In the genomic region with DNA sequence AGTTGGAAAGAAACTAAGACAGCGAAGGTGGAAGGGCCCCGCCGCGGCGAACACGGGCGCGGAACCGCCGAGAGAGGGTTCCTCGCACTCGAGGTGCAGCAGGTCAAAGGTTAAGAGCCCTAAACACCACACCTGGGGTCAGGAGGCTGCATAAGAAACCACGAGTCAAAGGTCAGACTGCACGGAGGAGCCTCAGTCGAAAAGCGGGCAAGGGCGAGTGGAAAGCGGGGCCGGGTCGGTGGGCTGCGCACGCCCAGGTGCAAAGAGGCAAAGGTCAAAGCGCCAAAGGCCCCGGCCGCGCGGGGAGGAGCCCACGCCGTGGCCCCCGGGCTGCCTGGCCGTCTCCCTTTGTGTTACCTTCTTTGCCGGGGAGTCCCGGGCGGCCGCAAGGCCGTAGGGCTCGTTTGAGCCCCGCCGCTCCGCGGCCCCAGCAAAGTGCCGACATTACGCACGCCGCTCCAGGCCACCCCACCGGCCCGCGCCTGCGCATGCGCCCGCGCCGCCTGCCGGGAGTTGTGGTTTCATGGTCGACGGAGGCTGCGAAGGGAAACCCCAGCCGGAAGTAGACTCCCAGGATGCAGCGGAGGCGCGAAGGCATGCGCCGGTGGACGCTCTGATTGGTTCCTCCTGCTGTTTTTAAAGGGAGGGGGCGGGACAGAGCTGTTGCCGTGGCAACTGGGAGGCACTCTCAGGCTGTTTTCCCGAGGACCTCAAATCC, we compare ENCODE assay signal across 8 cellular contexts. TPM values are rescaled to one million over a fixed set of nuclear protein-coding genes. Genes with fewer than 3 reads are reported as not detected.
DNase-seq lines count a peak whose midpoint lies in the region; ATAC-seq and TF ChIP-seq lines count a peak whose summit lies in the region.

A gene (minus strand): TSS at position 470 of the 718 bp plus-strand sequence. CDS start 25 bp downstream, at position 445.

- TF ChIP-seq CTCF in AG04449 (IDR thresholded peaks at IDR 0.05; ENCODE audit: insufficient read depth, low read length, missing control alignments) (no peak), WI38 (IDR thresholded peaks at IDR 0.05; ENCODE audit: low read depth, low read length) (no peak), mammary epithelial cell (conservative IDR thresholded peaks at IDR 0.05 in 1 of 2, IDR thresholded peaks at IDR 0.05 in 1 of 2; ENCODE audit: extremely low read depth in 1 of 2, insufficient read depth in 1 of 2, low read depth in 1 of 2, low read length in 2 of 2) (peak in 1 of 2 donors; percentile 17)

- H3K4me3 ChIP-seq in AG04449 (ENCODE audit: low read depth, low read length) (peak within 1 kb of the TSS; percentile 89), WI38 (ENCODE audit: low read depth, low read length) (peak within 1 kb of the TSS; percentile 83), mammary epithelial cell (replicated peaks in 1 of 3; ENCODE audit: insufficient read depth in 1 of 3, low read depth in 2 of 3, low read length in 3 of 3) (peak within 1 kb of the TSS; percentile 84 to 93 (median 84)), iPS-18c (ENCODE audit: insufficient read depth, low read depth, low read length) (peak within 1 kb of the TSS; percentile 100), skeletal muscle satellite cell (ENCODE audit: low read length) (peak within 1 kb of the TSS; percentile 99)

- no TSS peak for BruUV-seq in mammary epithelial cell (replicated peaks; lab: Mats Ljungman, UMichigan)

- 1% methylated on average over 27 of the region's 67 CpGs for WGBS in mammary epithelial cell (ENCODE audit: low coverage, missing lambda C conversion rate)

- H3K79me2 ChIP-seq in mammary epithelial cell (ENCODE audit: insufficient read depth, low read length): peaks cover 46% of the 10 kb centered on the region

- intact Hi-C loops in mammary epithelial cell (cut with micrococcal nuclease): loop anchor here (1.0 to 2.0 kb wide), 5 partner anchors 22 to 102 kb away; a partner anchor contains a TSS

- peaks cover 14% of the 10 kb centered on the region for H3K4me1 ChIP-seq in mammary epithelial cell (ENCODE audit: insufficient read depth, low read length)
- H3K4me1 ChIP-seq in skeletal muscle satellite cell (ENCODE audit: control insufficient read depth, insufficient read depth, low read length): peaks cover 15% of the 10 kb centered on the region

- peak; percentile 92 for ATAC-seq in GM18909 (IDR thresholded peaks at IDR 0.05; ENCODE audit: poor library complexity, unreplicated experiment)
- peak; percentile 72 for ATAC-seq in HG03159 (IDR thresholded peaks at IDR 0.05; ENCODE audit: unreplicated experiment)

- dilution Hi-C loops in mammary epithelial cell (cut with HindIII; ENCODE audit: low sequenced_read_pairs): no loop called here

- H3K27me3 ChIP-seq in mammary epithelial cell (ENCODE audit: insufficient read depth, low read length) (no peaks in the 10 kb centered on the region), skeletal muscle satellite cell (ENCODE audit: control insufficient read depth, insufficient read depth, low read length) (no peaks in the 10 kb centered on the region)

- H3K9me3 ChIP-seq in mammary epithelial cell (replicated peaks; ENCODE audit: insufficient read depth, low read length): no peaks in the 10 kb centered on the region
- no peaks in the 10 kb centered on the region for H3K9me3 ChIP-seq in iPS-18c (ENCODE audit: control insufficient read depth, insufficient read depth, low read length)
- no peaks in the 10 kb centered on the region for H3K9me3 ChIP-seq in skeletal muscle satellite cell (replicated peaks; ENCODE audit: low read length)

- POLR2A ChIA-PET in AG04449 (lab: Yijun Ruan, JAX): interaction anchor here (1.0 to 1.5 kb wide), 2 partner anchors 9 to 44 kb away, joined by 3 read pairs; no protein-coding TSS in a partner anchor

- H2AFZ ChIP-seq in mammary epithelial cell (ENCODE audit: low read depth, low read length): peak within 1 kb of the TSS; percentile 92

- H3K9ac ChIP-seq in mammary epithelial cell (ENCODE audit: insufficient read depth, low read length) (peak within 1 kb of the TSS; percentile 67), skeletal muscle satellite cell (ENCODE audit: low read depth, low read length) (peak within 1 kb of the TSS; percentile 91)

- peak within 1 kb of the TSS; percentile 51 for H3K27ac ChIP-seq in mammary epithelial cell (ENCODE audit: insufficient read depth, low read depth, low read length)

- in situ Hi-C loops in mammary epithelial cell (cut with MboI; ENCODE audit: low sequenced_read_pairs in 2 of 2): no loop called here

- DNase-seq in AG04449 (ENCODE audit: low read depth, low spot score) (peak; percentile 85), NCI-H2227 treated with DMSO at 0.1 percent for 48 hours (lab: John Stamatoyannopoulos, UW) (peak; percentile 94), mammary epithelial cell (peak; percentile 97)

- H3K36me3 ChIP-seq in mammary epithelial cell (ENCODE audit: insufficient read depth, low read length): peaks cover 4% of the 10 kb centered on the region
- H3K36me3 ChIP-seq in skeletal muscle satellite cell (ENCODE audit: insufficient read depth, low read length): peaks cover 6% of the 10 kb centered on the region

- H3K4me2 ChIP-seq in mammary epithelial cell (ENCODE audit: insufficient read depth, low read depth, low read length): peak within 1 kb of the TSS; percentile 98
- peak within 1 kb of the TSS; percentile 100 for H3K4me2 ChIP-seq in skeletal muscle satellite cell (ENCODE audit: low read length)

- CTCF ChIA-PET in AG04449 (lab: Yijun Ruan, JAX) (interaction anchor here (0.7 to 1.1 kb wide), 4 partner anchors 9 to 102 kb away, joined by 3 to 5 read pairs (median 3); a partner anchor contains a TSS), mammary epithelial cell (lab: Charles Lee; ENCODE audit: low non-redundant PET) (interaction anchor here (0.5 kb wide), 1 partner anchor 127 kb away, joined by 4 read pairs; no protein-coding TSS in a partner anchor)

- no peaks in the 10 kb centered on the region for H4K20me1 ChIP-seq in mammary epithelial cell (ENCODE audit: insufficient read depth, low read length)

RNA-seq across cellular contexts. Expression of the gene that starts here (rescaled TPM):
- total RNA-seq in mammary epithelial cell: 10 to 100 TPM; 23.5 to 50.9 TPM
- 30.2 TPM for polyA plus RNA-seq in mammary epithelial cell
- polyA minus RNA-seq in mammary epithelial cell: 63.2 TPM
- 39.8 and 40.0 TPM in 2 replicates for total RNA-seq in skeletal muscle satellite cell (2012; rRNA removed)

Comparison
In these comparisons a context has a peak if more than half of its experiments do, and no peak if none do; other contexts are left out.
1. Peak in every context shown above with its lines: DNase-seq, ATAC-seq, H3K4me3 ChIP-seq and H3K27ac ChIP-seq.